ENCODE assay signal across 8 cellular contexts in the genomic region with DNA sequence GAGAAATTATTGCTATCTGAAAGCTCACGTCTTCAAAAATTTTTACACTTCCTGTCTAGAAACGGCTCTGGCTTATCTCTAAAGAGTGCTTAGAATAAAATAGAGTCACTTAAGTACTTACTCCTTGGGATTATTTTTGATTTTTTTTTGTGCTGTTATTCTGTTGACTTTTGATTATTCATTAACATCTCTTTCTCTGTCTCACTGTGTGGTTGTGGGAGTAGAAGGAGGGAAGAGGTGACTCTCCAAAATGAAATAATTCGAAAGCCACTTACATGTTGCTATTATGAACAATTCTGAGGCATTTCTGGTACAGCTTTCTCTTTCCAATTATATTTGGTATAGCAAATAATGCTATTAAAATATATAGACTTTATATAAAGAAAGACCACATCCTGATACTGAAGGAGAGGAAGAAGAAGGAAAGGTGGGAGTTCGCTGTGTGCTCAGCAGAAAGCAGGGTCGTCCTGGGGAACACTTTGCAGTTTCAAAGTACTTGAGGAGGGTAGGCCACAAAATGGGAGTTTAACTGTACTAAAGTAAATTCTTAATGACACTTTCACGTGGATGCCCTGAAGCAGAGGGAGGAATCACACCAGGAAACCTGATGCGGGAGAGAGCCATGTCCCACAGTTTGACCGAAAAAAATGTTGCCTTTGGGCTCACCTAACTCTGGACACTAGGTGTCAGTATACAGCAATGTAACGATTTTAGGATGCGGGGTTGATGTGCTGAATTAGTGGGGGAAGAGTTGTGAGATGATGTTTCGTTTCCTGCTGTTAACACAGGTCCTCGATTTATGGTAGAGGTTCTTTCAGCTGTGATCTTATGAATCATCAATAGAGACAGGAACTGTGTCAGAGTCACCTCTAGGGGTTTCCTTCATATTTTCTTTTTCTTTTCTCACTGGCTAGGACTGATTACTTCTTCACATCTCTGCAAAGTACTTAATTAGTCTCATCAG. TPM values are rescaled to one million over a fixed set of nuclear protein-coding genes. Genes with fewer than 3 reads are reported as not detected.
DNase-seq lines count a peak whose midpoint lies in the region; TF ChIP-seq lines count a peak whose summit lies in the region.

No MANE protein-coding gene starts in this region.

- H3K36me3 Mint-ChIP-seq in activated T-helper 1 cell treated with anti-CD3 and anti-CD28 coated beads, Interleukin-12 subunit alpha, Interleukin-12 subunit beta, Interleukin-2, Interleukin-4 antibody, amounts not matched to agents 30 ng/mL and 10 ng/mL and 1 ng/mL, durations not matched to agents 14 hours and 24 hours and 36 hours (ENCODE audit: low read depth), result no peaks in the 10 kb centered on the region

- intact Hi-C loops in activated T-helper 1 cell treated with anti-CD3 and anti-CD28 coated beads, Interleukin-12 subunit alpha, Interleukin-12 subunit beta, Interleukin-2, Interleukin-4 antibody, amounts not matched to agents 30 ng/mL and 10 ng/mL and 1 ng/mL, durations not matched to agents 14 hours and 24 hours and 36 hours (cut with micrococcal nuclease), result loop anchor here (1.0 to 5.0 kb wide), 7 partner anchors 10 to 1642 kb away; a partner anchor contains a TSS

- H3K36me3 ChIP-seq in HAP-1 (replicated peaks) (no peaks in the 10 kb centered on the region), neuronal stem cell (replicated peaks in 1 of 2; ENCODE audit: control insufficient read depth in 2 of 2, insufficient read depth in 2 of 2, low read length in 2 of 2) (no peaks in the 10 kb centered on the region)

- H2AK5ac ChIP-seq in neuronal stem cell (ENCODE audit: low read depth, low read length), result no peak overlapping the region

- H3K9me3 ChIP-seq in HAP-1 (no peaks in the 10 kb centered on the region), neuronal stem cell (replicated peaks in 1 of 2; ENCODE audit: control insufficient read depth in 2 of 2, insufficient read depth in 1 of 2, low read depth in 1 of 2, low read length in 2 of 2) (peaks cover 4 to 8% of the 10 kb centered on the region in 2 donors)

- H3K27me3 ChIP-seq in HAP-1 (ENCODE audit: low read depth) (no peaks in the 10 kb centered on the region), neuronal stem cell (ENCODE audit: control insufficient read depth in 3 of 3, insufficient read depth in 3 of 3, low read depth in 1 of 3, low read length in 3 of 3) (no peaks in the 10 kb centered on the region)

- no peak overlapping the region for H3K4ac ChIP-seq in neuronal stem cell (ENCODE audit: low read length)

- TF ChIP-seq CTCF in GM10248 (IDR thresholded peaks at IDR 0.05; ENCODE audit: control extremely low read depth, extremely low read depth, low read depth, missing control alignments) (peak; percentile 81), fibroblast of pulmonary artery (IDR thresholded peaks at IDR 0.05; ENCODE audit: low read length, missing control alignments) (peak; percentile 84)

- H3K14ac ChIP-seq in neuronal stem cell (ENCODE audit: low read length), result no peak overlapping the region

- CTCF ChIA-PET in GM10248 (lab: Yijun Ruan, JAX), result interaction anchor here (0.7 to 6.2 kb wide), 16 partner anchors 8 to 1838 kb away, joined by 3 to 47 read pairs (median 3); no protein-coding TSS in a partner anchor

- no peak overlapping the region for H2BK15ac ChIP-seq in neuronal stem cell (ENCODE audit: low read length)

- H3K18ac ChIP-seq in neuronal stem cell (ENCODE audit: low read length), result no peak overlapping the region

- H3K27me3 Mint-ChIP-seq in activated T-helper 1 cell treated with anti-CD3 and anti-CD28 coated beads, Interleukin-12 subunit alpha, Interleukin-12 subunit beta, Interleukin-2, Interleukin-4 antibody, amounts not matched to agents 30 ng/mL and 10 ng/mL and 1 ng/mL, durations not matched to agents 14 hours and 24 hours and 36 hours (ENCODE audit: insufficient read depth), result peaks cover 14% of the 10 kb centered on the region

- H2AFZ ChIP-seq in neuronal stem cell (ENCODE audit: low read length), result peak overlapping the region; percentile 67

- H2BK5ac ChIP-seq in neuronal stem cell (ENCODE audit: low read length), result no peak overlapping the region

- no peak overlapping the region for H3K23ac ChIP-seq in neuronal stem cell (ENCODE audit: low read depth, low read length, poor library complexity)

- no peak overlapping the region for H2BK12ac ChIP-seq in neuronal stem cell (ENCODE audit: low read length)

- WGBS in neuronal stem cell (ENCODE audit: extremely low coverage in 2 of 2, insufficient read length in 2 of 2, insufficient replicate concordance in 1 of 2), 2 donors, result no CpG with 5 or more reads among the region's 12 CpGs

- H4K91ac ChIP-seq in neuronal stem cell (ENCODE audit: low read depth, low read length, poor library complexity), result no peak overlapping the region

- H4K8ac ChIP-seq in neuronal stem cell (ENCODE audit: low read depth, low read length), result no peak overlapping the region

- H3K4me1 ChIP-seq in HAP-1, result peaks cover 24% of the 10 kb centered on the region
- H3K4me1 ChIP-seq in neuronal stem cell (ENCODE audit: control insufficient read depth in 2 of 2, insufficient read depth in 1 of 2, low read depth in 1 of 2, low read length in 2 of 2), result peaks cover 0 to 7% of the 10 kb centered on the region in 2 donors

- POLR2A ChIA-PET in GM10248 (lab: Yijun Ruan, JAX), result no interaction called here

- no peaks in the 10 kb centered on the region for H3K79me1 ChIP-seq in neuronal stem cell (ENCODE audit: low read depth, low read length)

- H2BK120ac ChIP-seq in neuronal stem cell (ENCODE audit: low read depth, low read length), result no peak overlapping the region

- no peaks in the 10 kb centered on the region for H3K9me3 Mint-ChIP-seq in activated T-helper 1 cell treated with anti-CD3 and anti-CD28 coated beads, Interleukin-12 subunit alpha, Interleukin-12 subunit beta, Interleukin-2, Interleukin-4 antibody, amounts not matched to agents 30 ng/mL and 10 ng/mL and 1 ng/mL, durations not matched to agents 14 hours and 24 hours and 36 hours

- H3K4me1 Mint-ChIP-seq in activated T-helper 1 cell treated with anti-CD3 and anti-CD28 coated beads, Interleukin-12 subunit alpha, Interleukin-12 subunit beta, Interleukin-2, Interleukin-4 antibody, amounts not matched to agents 30 ng/mL and 10 ng/mL and 1 ng/mL, durations not matched to agents 14 hours and 24 hours and 36 hours (ENCODE audit: low read depth), result peaks cover 23% of the 10 kb centered on the region

- no peak overlapping the region for H3K9ac ChIP-seq in neuronal stem cell (ENCODE audit: low read depth, low read length, poor library complexity)

- H3K27ac ChIP-seq in neuronal stem cell (replicated peaks; ENCODE audit: low read length), result no peak overlapping the region

- no peak overlapping the region for H3K4me3 Mint-ChIP-seq in activated T-helper 1 cell treated with anti-CD3 and anti-CD28 coated beads, Interleukin-12 subunit alpha, Interleukin-12 subunit beta, Interleukin-2, Interleukin-4 antibody, amounts not matched to agents 30 ng/mL and 10 ng/mL and 1 ng/mL, durations not matched to agents 14 hours and 24 hours and 36 hours

- in situ Hi-C loops in HAP-1 (cut with MboI; ENCODE audit: low sequenced_read_pairs), result loop anchor here (10.0 kb wide), 1 partner anchor 1637 kb away; no protein-coding TSS in a partner anchor

- peak overlapping the region; percentile 15 for H3K27ac Mint-ChIP-seq in activated T-helper 1 cell treated with anti-CD3 and anti-CD28 coated beads, Interleukin-12 subunit alpha, Interleukin-12 subunit beta, Interleukin-2, Interleukin-4 antibody, amounts not matched to agents 30 ng/mL and 10 ng/mL and 1 ng/mL, durations not matched to agents 14 hours and 24 hours and 36 hours

- H3K4me3 ChIP-seq in HAP-1 (no peak overlapping the region), fibroblast of pulmonary artery (replicated peaks; ENCODE audit: low read depth, low read length) (peak overlapping the region; percentile 26), neuronal stem cell (ENCODE audit: low read length in 2 of 2) (no peak overlapping the region)

- peak; percentile 52 for DNase-seq in GM10248 (ENCODE audit: extremely low spot score)
- peak; percentile 53 to 61 for DNase-seq in HAP-1 (ENCODE audit: low spot score in 2 of 2)
- DNase-seq in LoVo (ENCODE audit: low spot score), result peak; percentile 71
- peak; percentile 84 for DNase-seq in RKO (ENCODE audit: low spot score)
- DNase-seq in activated T-helper 1 cell treated with anti-CD3 and anti-CD28 coated beads, Interleukin-12 subunit alpha, Interleukin-12 subunit beta, Interleukin-2, Interleukin-4 antibody, amounts not matched to agents 30 ng/mL and 10 ng/mL and 1 ng/mL, durations not matched to agents 14 hours and 24 hours and 36 hours (ENCODE audit: low spot score), result peak; percentile 38
- peak; percentile 94 for DNase-seq in fibroblast of pulmonary artery (ENCODE audit: low read depth)
- DNase-seq in neuronal stem cell (ENCODE audit: low spot score), result peak; percentile 57
- peak; percentile 59 for DNase-seq in ureter (ENCODE audit: low spot score)

- H3K4me2 ChIP-seq in neuronal stem cell (ENCODE audit: insufficient read depth, low read length, poor library complexity, severe bottlenecking), result no peak overlapping the region

RNA-seq across cellular contexts. Expression of a gene that starts 9.8 kb away (rescaled TPM):
- total RNA-seq in activated T-helper 1 cell treated with anti-CD3 and anti-CD28 coated beads, Interleukin-12 subunit alpha, Interleukin-12 subunit beta, Interleukin-2, Interleukin-4 antibody, amounts not matched to agents 30 ng/mL and 10 ng/mL and 1 ng/mL, durations not matched to agents 14 hours and 24 hours and 36 hours, result 127 and 129 TPM in 2 replicates
- 70.2 TPM for polyA plus RNA-seq in neuronal stem cell (2013, experiment 1 of 2)
- polyA plus RNA-seq in neuronal stem cell (2013, experiment 2 of 2), result 68.6 TPM
- total RNA-seq in ureter, result 82.7 TPM

Comparison
In these comparisons a context has a peak if more than half of its experiments do, and no peak if none do; other contexts are left out.
1. DNase-seq: peak in every context shown above with its lines; median percentile 94 in fibroblast of pulmonary artery; 84 in RKO; 71 in LoVo; 59 in ureter; 57 in HAP-1; 57 in neuronal stem cell; 52 in GM10248; 38 in activated T-helper 1 cell treated with anti-CD3 and anti-CD28 coated beads, Interleukin-12 subunit alpha, Interleukin-12 subunit beta, Interleukin-2, Interleukin-4 antibody, amounts not matched to agents 30 ng/mL and 10 ng/mL and 1 ng/mL, durations not matched to agents 14 hours and 24 hours and 36 hours.